13 cellular contexts compared by ENCODE assay signal in genomic region chr1:179926494-179927205, GRCh38. TPM values are rescaled to one million over a fixed set of nuclear protein-coding genes. Genes with fewer than 3 reads are reported as not detected.
DNase-seq lines count a peak whose midpoint lies in the region; ATAC-seq and TF ChIP-seq lines count a peak whose summit lies in the region.
"Had no signal": no experiment of that assay in that cellular context is flagged by ENCODE, and none has a peak within 500 bp of the region (broad histone marks: within the 10 kb centered on the region; RNA-seq: fewer than 3 reads in every experiment).

No MANE protein-coding gene starts in this region.

- H3K9me2 ChIP-seq in GM23248 (ENCODE audit: insufficient read depth) = no peaks in the 10 kb centered on the region

- peak overlapping the region; percentile 45; the same call in 1 of the 2 replicates for H3K9ac ChIP-seq in GM23248

- peaks cover 22% of the 10 kb centered on the region for H3F3A ChIP-seq in GM23248 (ENCODE audit: insufficient read depth)

- H3K4me3 ChIP-seq in GM23248 (no peak overlapping the region), epithelial cell of proximal tubule (ENCODE audit: low read depth, low read length) (no peak overlapping the region)

- H3K27me3 Mint-ChIP-seq in chondrocyte (ENCODE audit: low read depth) = no peaks in the 10 kb centered on the region
- H3K27me3 Mint-ChIP-seq: activated B cell treated with CpG ODN at 0.5 μM for 24 hours had no signal

- no peaks in the 10 kb centered on the region for H3K79me2 ChIP-seq in GM23248 (ENCODE audit: insufficient read depth)

- no peak for TF ChIP-seq CTCF in epithelial cell of proximal tubule (conservative IDR thresholded peaks at IDR 0.05; ENCODE audit: low read depth, low read length)
- no peak for TF ChIP-seq CTCF in chondrocyte (IDR thresholded peaks at IDR 0.05)

- WGBS in GM23248 (ENCODE audit: low coverage in 1 of 2, low lambda C conversion rate in 2 of 2, missing lambda C conversion rate in 2 of 2), 2 experiments = 68% methylated on average over 4 of the region's 4 CpGs

- H3K27me3 ChIP-seq in GM23248 (replicated peaks; ENCODE audit: insufficient read depth) = no peaks in the 10 kb centered on the region

- in situ Hi-C loops in GM23248 (cut with MboI) = no loop called here

- H3K4me3 Mint-ChIP-seq in chondrocyte (ENCODE audit: unreplicated experiment) = no peak overlapping the region
- H3K4me3 Mint-ChIP-seq: activated B cell treated with CpG ODN at 0.5 μM for 24 hours; activated T-cell treated with anti-CD3 and anti-CD28 coated beads, Interleukin-2, amount 50 U/mL, for 4 hours had no signal

- peak overlapping the region; percentile 37; the same call in 1 of the 2 replicates for H2AFZ ChIP-seq in GM23248

- H3K36me3 ChIP-seq in GM23248 (ENCODE audit: low read depth) = no peaks in the 10 kb centered on the region

- H4K20me1 ChIP-seq in GM23248 (ENCODE audit: insufficient read depth) = no peaks in the 10 kb centered on the region

- H3K4me2 ChIP-seq in GM23248 (ENCODE audit: unreplicated experiment) = peak overlapping the region; percentile 48

- no peaks in the 10 kb centered on the region for H3K9me3 Mint-ChIP-seq in chondrocyte (ENCODE audit: low read depth)
- H3K9me3 Mint-ChIP-seq: activated B cell treated with CpG ODN at 0.5 μM for 24 hours; activated T-cell treated with anti-CD3 and anti-CD28 coated beads, Interleukin-2, amount 50 U/mL, for 4 hours had no signal

- DNase-seq in GM23248 = peak; percentile 90
- peak; percentile 20 for DNase-seq in RPMI7951 (ENCODE audit: low read depth)
- peak; percentile 70 for DNase-seq in epithelial cell of proximal tubule (ENCODE audit: low read depth)
- peak; percentile 96 for DNase-seq in renal cortical epithelial cell (ENCODE audit: low read depth)
- no peak for DNase-seq in AML-193 (lab: John Stamatoyannopoulos, UW)
- DNase-seq in T-helper 2 cell = no peak
- DNase-seq in chondrocyte (ENCODE audit: low spot score) = no peak
- DNase-seq: activated B cell treated with CpG ODN at 0.5 μM for 24 hours; activated T-cell treated with anti-CD3 and anti-CD28 coated beads, Interleukin-2, amount 50 U/mL, for 4 hours; anterior cingulate cortex; DMS 273 treated with DMSO at 0.1 percent for 48 hours; retina had no signal

- ATAC-seq in HG03196 (IDR thresholded peaks at IDR 0.05; ENCODE audit: unreplicated experiment) = no peak
- ATAC-seq: activated T-cell treated with anti-CD3 and anti-CD28 coated beads, Interleukin-2, amount 50 U/mL, for 4 hours had no signal

- no peaks in the 10 kb centered on the region for H3K9me3 ChIP-seq in GM23248 (ENCODE audit: low read depth)

- peaks cover 6% of the 10 kb centered on the region for H3K4me1 Mint-ChIP-seq in chondrocyte (ENCODE audit: low read depth)

- H3K4me1 ChIP-seq in GM23248 (ENCODE audit: insufficient read depth) = peaks cover 16% of the 10 kb centered on the region

- H3K27ac ChIP-seq in GM23248 = peak overlapping the region; percentile 62

- H3K27ac Mint-ChIP-seq in chondrocyte (ENCODE audit: unreplicated experiment) = no peak overlapping the region
- H3K27ac Mint-ChIP-seq: activated B cell treated with CpG ODN at 0.5 μM for 24 hours had no signal

- peaks cover 2% of the 10 kb centered on the region for H3K36me3 Mint-ChIP-seq in chondrocyte (ENCODE audit: low read depth)

RNA-seq across cellular contexts. Expression of gene CEP350, which starts 28.0 kb away (rescaled TPM):
- 29.7 and 81.3 TPM in 2 replicates for total RNA-seq in GM23248 (2014; rRNA removed; shearing (Covaris generic))
- 13.8 and 14.9 TPM in 2 replicates for polyA plus RNA-seq in GM23248 (2016; fragmentation: Nextera tagmentation; extraction: Ambion mirVana)
- total RNA-seq in RPMI7951 (2014; rRNA removed; shearing (Covaris generic)) = 33.3 and 41.6 TPM in 2 replicates
- 15.8 and 26.4 TPM in 2 replicates for total RNA-seq in epithelial cell of proximal tubule
- 30.2 and 53.5 TPM in 2 replicates for total RNA-seq in renal cortical epithelial cell
- 34.0 to 45.0 TPM (median 36.2 TPM) in 3 replicates for total RNA-seq in chondrocyte

RNA-seq across cellular contexts. Expression of gene TOR1AIP1, which starts 44.6 kb away (rescaled TPM):
- 48.8 and 64.6 TPM in 2 replicates for total RNA-seq in GM23248 (2014; rRNA removed; shearing (Covaris generic))
- 57.1 and 59.1 TPM in 2 replicates for polyA plus RNA-seq in GM23248 (2016; fragmentation: Nextera tagmentation; extraction: Ambion mirVana)
- total RNA-seq in RPMI7951 (2014; rRNA removed; shearing (Covaris generic)) = 52.1 and 59.7 TPM in 2 replicates
- total RNA-seq in epithelial cell of proximal tubule (35.3 and 50.5 TPM in 2 replicates), renal cortical epithelial cell (49.5 and 62.9 TPM in 2 replicates), chondrocyte (42.1 to 61.2 TPM (median 42.6 TPM) in 3 replicates)

RNA-seq across cellular contexts. Expression of gene TOR1AIP2, which starts 49.0 kb away (rescaled TPM):
- 97.1 and 113 TPM in 2 replicates for total RNA-seq in GM23248 (2014; rRNA removed; shearing (Covaris generic))
- polyA plus RNA-seq in GM23248 (2016; fragmentation: Nextera tagmentation; extraction: Ambion mirVana) = 37.2 and 38.5 TPM in 2 replicates
- total RNA-seq in RPMI7951 (2014; rRNA removed; shearing (Covaris generic)) = 63.9 and 69.6 TPM in 2 replicates
- total RNA-seq in epithelial cell of proximal tubule (47.7 and 57.4 TPM in 2 replicates), renal cortical epithelial cell (66.3 and 147 TPM in 2 replicates), chondrocyte (85.2 to 98.5 TPM (median 85.8 TPM) in 3 replicates)

Comparison
In these comparisons a context has a peak if more than half of its experiments do, and no peak if none do; other contexts are left out.
1. DNase-seq: peak in GM23248 (single experiment), RPMI7951 (single experiment), epithelial cell of proximal tubule (single experiment) and renal cortical epithelial cell (single experiment); none in AML-193 (0 of 2), T-helper 2 cell (0 of 5) and chondrocyte (single experiment).